ENCODE assay signal across 8 cellular contexts in the genomic region with DNA sequence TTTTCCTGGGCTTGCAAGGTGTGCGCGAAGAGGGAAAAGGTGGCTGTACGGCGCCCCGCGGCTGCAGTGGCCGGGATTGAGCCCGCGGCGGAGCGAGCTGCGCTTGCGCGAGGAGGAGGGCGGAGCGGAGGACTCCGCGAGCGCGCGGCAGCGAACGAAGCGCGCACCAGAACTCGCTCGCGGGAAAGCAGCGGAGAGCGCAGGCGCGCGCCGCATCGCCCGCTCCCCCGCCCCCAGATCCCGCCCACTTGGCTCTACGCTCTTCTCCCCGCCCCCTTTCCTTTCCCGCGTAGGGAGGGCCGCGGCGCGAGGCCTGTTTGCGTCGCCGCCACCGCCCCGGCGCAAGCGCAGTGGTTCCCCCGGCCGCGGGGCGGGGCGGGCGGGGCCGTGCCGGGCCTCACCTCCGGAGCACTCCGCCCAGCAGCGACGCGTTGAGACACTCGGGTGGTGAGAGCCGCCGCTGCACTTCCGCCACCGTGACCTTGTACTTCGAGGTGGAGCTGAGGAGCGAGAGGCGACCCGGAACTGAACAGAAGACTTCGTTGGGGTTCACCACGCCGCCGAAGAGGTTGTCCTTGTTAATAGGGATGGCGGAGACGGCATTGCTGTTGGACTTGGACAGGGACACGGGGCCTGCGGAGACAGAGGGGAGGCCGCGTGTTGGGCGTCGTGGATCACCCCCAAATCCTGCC. TPM values are rescaled to one million over a fixed set of nuclear protein-coding genes. Genes with fewer than 3 reads are reported as not detected.
DNase-seq lines count a peak whose midpoint lies in the region; ATAC-seq and TF ChIP-seq lines count a peak whose summit lies in the region.

No MANE protein-coding gene starts in this region.

- TF ChIP-seq POLR2A in esophagus squamous epithelium (IDR thresholded peaks at IDR 0.05): peak in 3 of 4 donors; percentile 19 to 58 (median 19)

- H2AFZ ChIP-seq in PC-3 (ENCODE audit: low read length): peak overlapping the region; percentile 45

- H3K4me3 ChIP-seq in PC-3 (ENCODE audit: low read length): peak overlapping the region; percentile 91
- peak overlapping the region; percentile 32 to 70 (median 52) for H3K4me3 ChIP-seq in esophagus squamous epithelium

- POLR2A ChIA-PET in PC-3 (lab: Charles Lee; ENCODE audit: unreplicated experiment): interaction anchor here (0.7 to 1.5 kb wide), 3 partner anchors 11 to 60 kb away, joined by 3 to 9 read pairs (median 4); a partner anchor contains a TSS

- CTCF ChIA-PET in PC-3 (lab: Charles Lee): interaction anchor here (0.6 to 3.4 kb wide), 2 partner anchors 11 to 25 kb away, joined by 3 to 26 read pairs; a partner anchor contains a TSS

- H3K4me1 ChIP-seq in PC-3 (ENCODE audit: insufficient read depth, low read length): peaks cover 81% of the 10 kb centered on the region
- H3K4me1 ChIP-seq in esophagus squamous epithelium: peaks cover 11 to 98% (median 23%) of the 10 kb centered on the region in 3 donors

- WGBS in esophagus squamous epithelium, 2 donors: 4% methylated on average over 32 to 42 of the region's 87 CpGs

- H3K79me2 ChIP-seq in PC-3 (ENCODE audit: low read length): peaks cover 73% of the 10 kb centered on the region

- H3K9ac ChIP-seq in PC-3 (ENCODE audit: low read length): peak overlapping the region; percentile 99

- no peaks in the 10 kb centered on the region for H3K9me2 ChIP-seq in PC-3 (replicated peaks; ENCODE audit: low read length)

- ATAC-seq in GM21529 (IDR thresholded peaks at IDR 0.05; ENCODE audit: unreplicated experiment) (peak; percentile 94), PC-3 (peak; percentile 78), natural killer cell (peak; percentile 87 to 93 (median 87))
- ATAC-seq in stimulated activated naive B cell treated with anti-CD40 and anti-IgM and Interleukin-4, amounts not matched to agents 10 μg/mL and 1 μg/mL and 100 μg/mL, for 72 hours (replicated peaks): peak; percentile 97 to 98

- H3K27ac ChIP-seq in PC-3 (ENCODE audit: low read length): peak overlapping the region; percentile 100
- H3K27ac ChIP-seq in esophagus squamous epithelium: peak overlapping the region; percentile 91 to 99 (median 98)

- H3K4me2 ChIP-seq in PC-3 (ENCODE audit: low read length): peak overlapping the region; percentile 96

- intact Hi-C loops in PC-3 (cut with micrococcal nuclease): loop anchor here (1.0 to 10.0 kb wide), 4 partner anchors 9 to 1259 kb away; no protein-coding TSS in a partner anchor
- intact Hi-C loops in esophagus squamous epithelium (cut with DNase I): no loop called here
- intact Hi-C loops in natural killer cell (cut with micrococcal nuclease): no loop called here

- H3F3A ChIP-seq in PC-3 (ENCODE audit: low read length, unreplicated experiment): peaks cover 6% of the 10 kb centered on the region

- DNase-seq in DMS79 (lab: John Stamatoyannopoulos, UW) (peak; percentile 81), HuH-7.5 (ENCODE audit: low spot score) (peak; percentile 87), PC-3 (peak; percentile 98), esophagus squamous epithelium (lab: John Stamatoyannopoulos, UW) (peak; percentile 68), natural killer cell (peak; percentile 75)
- peak; percentile 87 for DNase-seq in activated T-cell treated with anti-CD3 and anti-CD28 coated beads, Interleukin-2, amount 50 U/mL, for 24 hours
- peak; percentile 93 for DNase-seq in stimulated activated naive B cell treated with anti-CD40 and anti-IgM and Interleukin-4, amounts not matched to agents 10 μg/mL and 1 μg/mL and 100 μg/mL, for 72 hours

- peaks cover 83% of the 10 kb centered on the region for H3K27me3 Mint-ChIP-seq in activated T-cell treated with anti-CD3 and anti-CD28 coated beads, Interleukin-2, amount 50 U/mL, for 24 hours
- H3K27me3 Mint-ChIP-seq in natural killer cell (ENCODE audit: low read depth in 2 of 2): peaks cover 32 to 63% of the 10 kb centered on the region in 2 donors
- H3K27me3 Mint-ChIP-seq in stimulated activated naive B cell treated with anti-CD40 and anti-IgM and Interleukin-4, amounts not matched to agents 10 μg/mL and 1 μg/mL and 100 μg/mL, for 72 hours: peaks cover 56 to 82% of the 10 kb centered on the region in 2 donors

- H3K27ac Mint-ChIP-seq in activated T-cell treated with anti-CD3 and anti-CD28 coated beads, Interleukin-2, amount 50 U/mL, for 24 hours: peak overlapping the region; percentile 89
- H3K27ac Mint-ChIP-seq in natural killer cell: peak overlapping the region; percentile 59 to 65
- peak overlapping the region; percentile 93 for H3K27ac Mint-ChIP-seq in stimulated activated naive B cell treated with anti-CD40 and anti-IgM and Interleukin-4, amounts not matched to agents 10 μg/mL and 1 μg/mL and 100 μg/mL, for 72 hours

- H3K4me1 Mint-ChIP-seq in activated T-cell treated with anti-CD3 and anti-CD28 coated beads, Interleukin-2, amount 50 U/mL, for 24 hours (ENCODE audit: low read depth): peaks cover 14% of the 10 kb centered on the region
- H3K4me1 Mint-ChIP-seq in natural killer cell: peaks cover 2 to 13% of the 10 kb centered on the region in 2 donors
- H3K4me1 Mint-ChIP-seq in stimulated activated naive B cell treated with anti-CD40 and anti-IgM and Interleukin-4, amounts not matched to agents 10 μg/mL and 1 μg/mL and 100 μg/mL, for 72 hours: peaks cover 2 to 17% of the 10 kb centered on the region in 2 donors

- peaks cover 61% of the 10 kb centered on the region for H3K36me3 ChIP-seq in PC-3 (ENCODE audit: low read depth, low read length)
- H3K36me3 ChIP-seq in esophagus squamous epithelium: peaks cover 0 to 16% (median 0%) of the 10 kb centered on the region in 3 donors

- H3K9me3 Mint-ChIP-seq in activated T-cell treated with anti-CD3 and anti-CD28 coated beads, Interleukin-2, amount 50 U/mL, for 24 hours: peaks cover 19% of the 10 kb centered on the region
- H3K9me3 Mint-ChIP-seq in natural killer cell: peaks cover 4 to 13% of the 10 kb centered on the region in 2 donors
- H3K9me3 Mint-ChIP-seq in stimulated activated naive B cell treated with anti-CD40 and anti-IgM and Interleukin-4, amounts not matched to agents 10 μg/mL and 1 μg/mL and 100 μg/mL, for 72 hours: peaks cover 8 to 11% of the 10 kb centered on the region in 2 donors

- H4K20me1 ChIP-seq in PC-3 (ENCODE audit: low read length): peaks cover 18% of the 10 kb centered on the region

- no TSS peak for BruUV-seq in PC-3 (replicated peaks; lab: Mats Ljungman, UMichigan)

- H3K9me3 ChIP-seq in PC-3 (ENCODE audit: low read length) (no peaks in the 10 kb centered on the region), esophagus squamous epithelium (no peaks in the 10 kb centered on the region)

- H3K4me3 Mint-ChIP-seq in activated T-cell treated with anti-CD3 and anti-CD28 coated beads, Interleukin-2, amount 50 U/mL, for 24 hours: peak overlapping the region; percentile 72
- H3K4me3 Mint-ChIP-seq in natural killer cell: peak overlapping the region; percentile 85
- H3K4me3 Mint-ChIP-seq in stimulated activated naive B cell treated with anti-CD40 and anti-IgM and Interleukin-4, amounts not matched to agents 10 μg/mL and 1 μg/mL and 100 μg/mL, for 72 hours: peak overlapping the region; percentile 90

- TF ChIP-seq CTCF in PC-3 (conservative IDR thresholded peaks at IDR 0.05; ENCODE audit: low read depth, low read length) (peak; percentile 42), esophagus squamous epithelium (IDR thresholded peaks at IDR 0.05) (peak; percentile 21 to 82 (median 40)), natural killer cell (IDR thresholded peaks at IDR 0.05) (no peak)

- H3K27me3 ChIP-seq in PC-3 (ENCODE audit: low read length): no peaks in the 10 kb centered on the region
- H3K27me3 ChIP-seq in esophagus squamous epithelium: peaks cover 0 to 61% (median 0%) of the 10 kb centered on the region in 4 donors

- H3K36me3 Mint-ChIP-seq in activated T-cell treated with anti-CD3 and anti-CD28 coated beads, Interleukin-2, amount 50 U/mL, for 24 hours (ENCODE audit: low read depth): peaks cover 2% of the 10 kb centered on the region
- H3K36me3 Mint-ChIP-seq in natural killer cell: peaks cover 11% of the 10 kb centered on the region
- peaks cover 3 to 8% of the 10 kb centered on the region in 2 donors for H3K36me3 Mint-ChIP-seq in stimulated activated naive B cell treated with anti-CD40 and anti-IgM and Interleukin-4, amounts not matched to agents 10 μg/mL and 1 μg/mL and 100 μg/mL, for 72 hours

RNA-seq across cellular contexts. Expression of a gene that starts 10.6 kb away (rescaled TPM):
- total RNA-seq in PC-3 (2014; rRNA removed) (29.4 and 35.5 TPM in 2 replicates), esophagus squamous epithelium (10 to 100 TPM; 11.6 to 39.1 (median 29.9) TPM), natural killer cell (not detected)

Comparison
In these comparisons a context has a peak if more than half of its experiments do, and no peak if none do; other contexts are left out.
1. Peak in every context shown above with its lines: DNase-seq, ATAC-seq, H3K4me3 ChIP-seq and H3K27ac ChIP-seq.
2. RNA of a gene that starts 10.6 kb away (total RNA-seq): 11.6 to 39.1 TPM in esophagus squamous epithelium and 29.4 to 35.5 TPM in PC-3; not detected in natural killer cell; every median in the first group is over 10 times any median in the second.